In genomic region chr12:57229041-57229633, GRCh38 we compare ENCODE assay signal across 8 cellular contexts. TPM values are rescaled to one million over a fixed set of nuclear protein-coding genes. Genes with fewer than 3 reads are reported as not detected.
DNase-seq lines count a peak whose midpoint lies in the region; ATAC-seq, FAIRE-seq and TF ChIP-seq lines count a peak whose summit lies in the region.

No MANE protein-coding gene starts in this region.

- BruUV-seq in endothelial cell of umbilical vein (replicated peaks; lab: Mats Ljungman, UMichigan), result TSS peak; percentile 89

- CTCF ChIA-PET in endothelial cell of umbilical vein (lab: Charles Lee), result interaction anchor here (1.0 to 5.0 kb wide), 15 partner anchors 10 to 230 kb away, joined by 3 to 129 read pairs (median 4); partner anchors contain the start of genes GLI1 and STAC3

- peak; percentile 2 for TF ChIP-seq POLR2A in endothelial cell of umbilical vein (IDR thresholded peaks at IDR 0.05; ENCODE audit: low read depth, low read length)
- no peak for TF ChIP-seq POLR2A in gastrocnemius medialis (IDR thresholded peaks at IDR 0.05)

- peaks cover 35 to 46% of the 10 kb centered on the region in 2 donors for H3K36me3 Mint-ChIP-seq in CD14-positive monocyte

- no peak for TF ChIP-seq CTCF in CD14-positive monocyte (IDR thresholded peaks at IDR 0.05)
- no peak for TF ChIP-seq CTCF in RWPE2 (IDR thresholded peaks at IDR 0.05; ENCODE audit: poor library complexity, severe bottlenecking)
- TF ChIP-seq CTCF in endothelial cell of umbilical vein (IDR thresholded peaks at IDR 0.05; ENCODE audit: extremely low read depth in 1 of 2, insufficient read depth in 1 of 2, low read depth in 1 of 2, low read length in 2 of 2), result no peak
- TF ChIP-seq CTCF in gastrocnemius medialis (IDR thresholded peaks at IDR 0.05 in 4 of 5, conservative IDR thresholded peaks at IDR 0.05 in 1 of 5), result peak in 3 of 5 experiments; percentile 13 to 51 (median 24)
- no peak for TF ChIP-seq CTCF in GM13976 (IDR thresholded peaks at IDR 0.05; ENCODE audit: borderline replicate concordance, control extremely low read depth, extremely low read depth, insufficient read depth, missing control alignments)

- peak; percentile 2 for ATAC-seq in GM21717 (IDR thresholded peaks at IDR 0.05; ENCODE audit: unreplicated experiment)
- no peak for ATAC-seq in RWPE2 (ENCODE audit: low read depth)
- no peak for ATAC-seq in gastrocnemius medialis
- ATAC-seq in GM18861 (IDR thresholded peaks at IDR 0.05; ENCODE audit: unreplicated experiment), result no peak

- H3K27me3 ChIP-seq in RWPE2 (ENCODE audit: insufficient read depth, poor library complexity, severe bottlenecking) (no peaks in the 10 kb centered on the region), endothelial cell of umbilical vein (ENCODE audit: control insufficient read depth in 2 of 2, insufficient read depth in 2 of 2, low read length in 2 of 2) (peaks cover 21 to 24% of the 10 kb centered on the region in 2 experiments), gastrocnemius medialis (peaks cover 20 to 25% (median 22%) of the 10 kb centered on the region in 3 donors)

- H3K4me3 ChIP-seq in RWPE2 (ENCODE audit: severe bottlenecking) (peak overlapping the region; percentile 78), endothelial cell of umbilical vein (replicated peaks in 1 of 3; ENCODE audit: insufficient read depth in 1 of 3, low read depth in 1 of 3, low read length in 3 of 3) (peak overlapping the region in 2 of 3 experiments; percentile 63 to 73), gastrocnemius medialis (peak overlapping the region; percentile 65 to 84 (median 77))

- intact Hi-C loops in CD14-positive monocyte (cut with micrococcal nuclease), result no loop called here
- intact Hi-C loops in endothelial cell of umbilical vein (cut with micrococcal nuclease), result no loop called here
- intact Hi-C loops in gastrocnemius medialis (cut with DNase I; ENCODE audit: low total_unique reads), result no loop called here

- FAIRE-seq in endothelial cell of umbilical vein (lab: Jason Lieb, UNC), result no peak
- no peak for FAIRE-seq in GM19239 (lab: Jason Lieb, UNC)

- H3K9me3 Mint-ChIP-seq in CD14-positive monocyte, result peaks cover 0 to 21% (median 8%) of the 10 kb centered on the region in 7 donors

- H3K4me1 ChIP-seq in RWPE2 (ENCODE audit: insufficient read depth, poor library complexity, severe bottlenecking) (no peaks in the 10 kb centered on the region), endothelial cell of umbilical vein (ENCODE audit: control insufficient read depth, extremely low read depth, insufficient read depth, low read length) (peaks cover 18% of the 10 kb centered on the region), gastrocnemius medialis (peaks cover 10 to 12% of the 10 kb centered on the region in 2 donors)

- H4K20me1 ChIP-seq in endothelial cell of umbilical vein (replicated peaks; ENCODE audit: control insufficient read depth, extremely low read depth, insufficient read depth, low read length), result no peaks in the 10 kb centered on the region

- peaks cover 23% of the 10 kb centered on the region for H3K79me2 ChIP-seq in endothelial cell of umbilical vein (ENCODE audit: control insufficient read depth, insufficient read depth, low read length)

- H3K4me2 ChIP-seq in endothelial cell of umbilical vein (ENCODE audit: insufficient read depth, low read length), result peak overlapping the region; percentile 77

- no peaks in the 10 kb centered on the region for H3K9me3 ChIP-seq in RWPE2 (ENCODE audit: severe bottlenecking)
- H3K9me3 ChIP-seq in endothelial cell of umbilical vein (replicated peaks; ENCODE audit: control insufficient read depth, insufficient read depth, low read length), result no peaks in the 10 kb centered on the region
- H3K9me3 ChIP-seq in gastrocnemius medialis, result no peaks in the 10 kb centered on the region

- H2AFZ ChIP-seq in endothelial cell of umbilical vein (ENCODE audit: low read depth, low read length), result peak overlapping the region; percentile 69

- H3K36me3 ChIP-seq in RWPE2 (ENCODE audit: low read depth) (peaks cover 41% of the 10 kb centered on the region), endothelial cell of umbilical vein (ENCODE audit: control insufficient read depth in 2 of 2, extremely low read depth in 1 of 2, insufficient read depth in 2 of 2, low read length in 2 of 2) (peaks cover 3 to 27% of the 10 kb centered on the region in 2 experiments), gastrocnemius medialis (peaks cover 0 to 18% of the 10 kb centered on the region in 2 donors)

- DNase-seq in CD14-positive monocyte (ENCODE audit: low spot score) (no peak), RWPE2 (ENCODE audit: low spot score) (no peak), endothelial cell of umbilical vein (ENCODE audit: low read depth, low spot score) (no peak), gastrocnemius medialis (no peak), GM19239 (ENCODE audit: insufficient read length, low spot score) (no peak), GM13976 (ENCODE audit: low spot score) (no peak)

- dilution Hi-C loops in endothelial cell of umbilical vein (cut with MboI; ENCODE audit: extremely low pct_ligation_motif_present, low sequenced_read_pairs), result no loop called here

- peak overlapping the region; percentile 93 to 99 (median 97) for H3K27ac Mint-ChIP-seq in CD14-positive monocyte

- in situ Hi-C loops in gastrocnemius medialis (cut with MboI; ENCODE audit: low sequenced_read_pairs in 4 of 4) (no loop called here), GM13976 (cut with MboI; ENCODE audit: low sequenced_read_pairs, unreplicated experiment) (no loop called here)

- H3K4me1 Mint-ChIP-seq in CD14-positive monocyte, result peaks cover 54% of the 10 kb centered on the region

- no peaks in the 10 kb centered on the region for H3K9me1 ChIP-seq in endothelial cell of umbilical vein (replicated peaks; ENCODE audit: control insufficient read depth, extremely low read depth, insufficient read depth, low read length)

- POLR2A ChIA-PET in endothelial cell of umbilical vein (lab: Charles Lee), result interaction anchor here (0.6 to 1.5 kb wide), 4 partner anchors 11 to 118 kb away, joined by 3 to 11 read pairs (median 4); partner anchors contain the start of gene STAT6

- peak overlapping the region; percentile 96 for H3K9ac ChIP-seq in endothelial cell of umbilical vein (replicated peaks; ENCODE audit: extremely low read depth, insufficient read depth, low read length)

- H3K27ac ChIP-seq in RWPE2 (ENCODE audit: poor library complexity, severe bottlenecking), result peak overlapping the region; percentile 52
- peak overlapping the region; percentile 91 for H3K27ac ChIP-seq in endothelial cell of umbilical vein (ENCODE audit: insufficient read depth, low read depth, low read length)
- H3K27ac ChIP-seq in gastrocnemius medialis, result peak overlapping the region; percentile 81 to 85 (median 82)

- H3K27me3 Mint-ChIP-seq in CD14-positive monocyte (ENCODE audit: low read depth in 3 of 3), result peaks cover 36 to 49% (median 48%) of the 10 kb centered on the region in 3 donors

- H3K4me3 Mint-ChIP-seq in CD14-positive monocyte, result peak overlapping the region; percentile 46 to 90

TF ChIP-seq in endothelial cell of umbilical vein, 7 proteins besides CTCF, POLR2A, EP300 and RAD21 (continues in another document):
- TF ChIP-seq GATA2 (IDR thresholded peaks at IDR 0.05; ENCODE audit: insufficient read depth, insufficient read length, low read depth, low read length), result no peak
- TF ChIP-seq FOS (IDR thresholded peaks at IDR 0.05; ENCODE audit: borderline replicate concordance, insufficient read depth, low read length), result no peak
- TF ChIP-seq MYC (IDR thresholded peaks at IDR 0.05; ENCODE audit: low read depth, low read length), result no peak
- TF ChIP-seq MAX (IDR thresholded peaks at IDR 0.05; ENCODE audit: insufficient read depth, insufficient read length), result no peak
- TF ChIP-seq POLR2AphosphoS5 (IDR thresholded peaks at IDR 0.05; ENCODE audit: insufficient read depth, low read depth, low read length), result no peak
- TF ChIP-seq EZH2 (IDR thresholded peaks at IDR 0.05; ENCODE audit: borderline replicate concordance, low read depth, low read length, severe bottlenecking), result no peak

RNA-seq across cellular contexts. Expression of gene SHMT2, which starts 0.4 kb away (rescaled TPM):
- polyA plus RNA-seq in CD14-positive monocyte (10 to 100 TPM; 36.8 to 39.8 TPM), endothelial cell of umbilical vein (243 and 287 TPM in 2 replicates)
- total RNA-seq in endothelial cell of umbilical vein (148 and 155 TPM in 2 replicates), gastrocnemius medialis (100 to 1,000 TPM in 1 of 4 donors, 10 to 100 TPM in 3; 41.3 to 107 (median 46.4) TPM)
- polyA plus RNA-seq in endothelial cell of umbilical vein (2011; cell fraction: cytosol; rRNA removed), result 200 and 222 TPM in 2 replicates
- polyA plus RNA-seq in endothelial cell of umbilical vein (2011; cell fraction: nucleus; rRNA removed), result 221 and 233 TPM in 2 replicates
- polyA plus RNA-seq in endothelial cell of umbilical vein (2012), result 126 and 146 TPM in 2 replicates
- polyA minus RNA-seq in endothelial cell of umbilical vein, result 158 and 166 TPM in 2 replicates
- 225 TPM for polyA minus RNA-seq in endothelial cell of umbilical vein (2011; cell fraction: cytosol; rRNA and poly(A)+ RNA removed)
- polyA minus RNA-seq in endothelial cell of umbilical vein (2011; cell fraction: nucleus; rRNA and poly(A)+ RNA removed), result 89.4 and 105 TPM in 2 replicates

RNA-seq across cellular contexts. Expression of gene NXPH4, which starts 12.5 kb away (rescaled TPM):
- polyA plus RNA-seq in CD14-positive monocyte, result not detected
- total RNA-seq in endothelial cell of umbilical vein, result not detected in 2 replicates
- 0.07 TPM in 1 of 2 replicates, not detected in the other for polyA plus RNA-seq in endothelial cell of umbilical vein
- polyA plus RNA-seq in endothelial cell of umbilical vein (2011; cell fraction: cytosol; rRNA removed), result 0.04 and 0.06 TPM in 2 replicates
- not detected in 2 replicates for polyA plus RNA-seq in endothelial cell of umbilical vein (2011; cell fraction: nucleus; rRNA removed)
- not detected in 2 replicates for polyA plus RNA-seq in endothelial cell of umbilical vein (2012)
- 0.11 TPM in 1 of 2 replicates, not detected in the other for polyA minus RNA-seq in endothelial cell of umbilical vein
- polyA minus RNA-seq in endothelial cell of umbilical vein (2011; cell fraction: cytosol; rRNA and poly(A)+ RNA removed), result 2.8 TPM
- polyA minus RNA-seq in endothelial cell of umbilical vein (2011; cell fraction: nucleus; rRNA and poly(A)+ RNA removed), result not detected in 2 replicates
- total RNA-seq in gastrocnemius medialis, result not detected

RNA-seq across cellular contexts. Expression of gene STAC3, which starts 21.9 kb away (rescaled TPM):
- polyA plus RNA-seq in CD14-positive monocyte, result 1 to 10 TPM; 7.0 to 9.1 TPM
- 0.55 and 1.0 TPM in 2 replicates for total RNA-seq in endothelial cell of umbilical vein
- polyA plus RNA-seq in endothelial cell of umbilical vein, result 0.08 and 0.36 TPM in 2 replicates
- polyA plus RNA-seq in endothelial cell of umbilical vein (2011; cell fraction: cytosol; rRNA removed), result 0.18 and 0.35 TPM in 2 replicates
- 1.6 and 2.2 TPM in 2 replicates for polyA plus RNA-seq in endothelial cell of umbilical vein (2011; cell fraction: nucleus; rRNA removed)
- 0.60 TPM in 2 replicates for polyA plus RNA-seq in endothelial cell of umbilical vein (2012)
- polyA minus RNA-seq in endothelial cell of umbilical vein, result not detected in 2 replicates
- not detected for polyA minus RNA-seq in endothelial cell of umbilical vein (2011; cell fraction: cytosol; rRNA and poly(A)+ RNA removed)
- polyA minus RNA-seq in endothelial cell of umbilical vein (2011; cell fraction: nucleus; rRNA and poly(A)+ RNA removed), result 1.4 and 1.6 TPM in 2 replicates
- 1,000 to 10,000 TPM in 2 of 4 donors, 100 to 1,000 TPM in 2; 459 to 1,596 (median 855) TPM for total RNA-seq in gastrocnemius medialis

Comparison
In these comparisons a context has a peak if more than half of its experiments do, and no peak if none do; other contexts are left out.
1. CTCF ChIP-seq: peak in gastrocnemius medialis (3 of 5); none in CD14-positive monocyte (single experiment), RWPE2 (single experiment), endothelial cell of umbilical vein (0 of 2) and GM13976 (single experiment).
2. RNA of gene STAC3, which starts 21.9 kb away (total RNA-seq): 459 to 1,596 TPM in gastrocnemius medialis; 0.55 to 1.0 TPM in endothelial cell of umbilical vein; every median in the first group is over 100 times any median in the second.
3. Peak in every context shown above with its lines, with median percentiles within 50 percentile points of each other: H3K27ac ChIP-seq and H3K4me3 ChIP-seq.